12 cellular contexts compared by ENCODE assay signal in the genomic region with DNA sequence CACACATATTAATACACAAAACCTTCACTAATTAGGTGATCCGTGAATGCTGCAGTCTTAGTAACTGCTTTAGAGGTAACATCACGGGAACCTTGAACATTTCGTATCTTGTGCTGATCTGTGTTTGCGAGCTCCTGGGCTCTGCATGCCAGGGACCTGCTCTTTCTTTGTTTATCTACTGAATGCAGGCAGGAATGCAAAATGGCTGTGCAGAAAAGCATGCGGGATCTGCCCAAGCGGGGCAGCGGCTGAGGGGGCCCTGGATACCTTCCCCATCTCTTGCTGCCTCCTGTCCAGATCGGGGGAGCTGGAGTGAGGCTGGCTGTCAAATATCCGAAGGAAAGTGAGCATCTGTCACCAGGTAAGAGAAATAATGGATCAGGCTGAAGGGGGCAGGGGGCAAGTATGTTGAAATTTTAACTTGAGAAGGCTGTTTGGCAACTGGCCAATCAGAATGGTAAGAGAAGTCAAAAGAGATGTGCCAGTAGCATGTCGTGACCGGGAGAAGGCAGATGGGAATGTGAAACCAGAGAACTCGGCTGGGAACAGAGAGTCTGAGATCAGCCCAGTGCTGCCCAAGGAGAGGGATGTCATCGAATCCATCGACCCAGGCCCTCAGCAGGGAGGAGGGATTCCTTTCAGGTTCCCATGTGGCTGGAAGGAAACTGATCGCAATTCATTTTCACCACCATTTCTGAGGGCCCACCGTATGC.
DNase-seq lines count a peak whose midpoint lies in the region; ATAC-seq and TF ChIP-seq lines count a peak whose summit lies in the region.
"Had no signal": no experiment of that assay in that cellular context is flagged by ENCODE, and none has a peak within 500 bp of the region (broad histone marks: within the 10 kb centered on the region; RNA-seq: fewer than 3 reads in every experiment).

No MANE protein-coding gene starts in this region.

- H3K4me1 Mint-ChIP-seq in Calu3 (ENCODE audit: low read depth, unreplicated experiment) = peaks cover 13% of the 10 kb centered on the region
- H3K4me1 Mint-ChIP-seq: T-helper 17 cell had no signal

- TF ChIP-seq CTCF in Calu3 (IDR thresholded peaks at IDR 0.05; ENCODE audit: unreplicated experiment) = no peak
- no peak for TF ChIP-seq CTCF in choroid plexus epithelial cell (conservative IDR thresholded peaks at IDR 0.05; ENCODE audit: low read depth, low read length)

- no TSS peak for BruUV-seq in Calu3 (replicated peaks; lab: Mats Ljungman, UMichigan)

- CTCF ChIA-PET in Calu3 (lab: Charles Lee) = no interaction called here

- peaks cover 3% of the 10 kb centered on the region for H3K9me3 Mint-ChIP-seq in Calu3 (ENCODE audit: low read depth, unreplicated experiment)

- peak overlapping the region; percentile 33 for H3K4me3 Mint-ChIP-seq in Calu3 (ENCODE audit: low read depth, unreplicated experiment)
- H3K4me3 Mint-ChIP-seq: T-helper 17 cell had no signal

- H3K27ac Mint-ChIP-seq in Calu3 (ENCODE audit: unreplicated experiment) = peak overlapping the region; percentile 25
- H3K27ac Mint-ChIP-seq: T-helper 17 cell had no signal

- H3K27me3 Mint-ChIP-seq in Calu3 (ENCODE audit: unreplicated experiment) = no peaks in the 10 kb centered on the region

- no peaks in the 10 kb centered on the region for H3K36me3 Mint-ChIP-seq in Calu3 (ENCODE audit: insufficient read depth, unreplicated experiment)

- in situ Hi-C loops in G401 (cut with HindIII; ENCODE audit: low sequenced_read_pairs) = no loop called here

- H3K4me3 ChIP-seq in choroid plexus epithelial cell (ENCODE audit: low read depth, low read length) = no peak overlapping the region
- H3K4me3 ChIP-seq: BLaER1, ovary had no signal

- ATAC-seq in HG03457 (IDR thresholded peaks at IDR 0.05; ENCODE audit: unreplicated experiment) (no peak), HG03108 (IDR thresholded peaks at IDR 0.05; ENCODE audit: unreplicated experiment) (no peak)
- ATAC-seq: T-helper 17 cell had no signal

- peak; percentile 15 for DNase-seq in Calu3
- DNase-seq in NCI-H187 (lab: John Stamatoyannopoulos, UW) = peak; percentile 30 to 39
- DNase-seq in choroid plexus epithelial cell (ENCODE audit: low read depth) = peak; percentile 55
- DNase-seq in myocyte (ENCODE audit: low read depth) = peak; percentile 69
- no peak for DNase-seq in G401 (ENCODE audit: low spot score)
- DNase-seq in stimulated activated CD4-positive, alpha-beta T cell treated with anti-CD3 and anti-CD28 coated beads, Interleukin-4, amount 100 ng/mL, for 4 hours = no peak
- DNase-seq: NCI-H2227 treated with DMSO at 0.1 percent for 48 hours, T-helper 17 cell had no signal

- intact Hi-C loops in Calu3 (cut with micrococcal nuclease; ENCODE audit: unreplicated experiment) = no loop called here

Comparison
In these comparisons a context has a peak if more than half of its experiments do, and no peak if none do; other contexts are left out.
1. DNase-seq: peak in Calu3 (single experiment), NCI-H187 (2 of 2), choroid plexus epithelial cell (single experiment) and myocyte (single experiment); none in G401 (single experiment) and stimulated activated CD4-positive, alpha-beta T cell treated with anti-CD3 and anti-CD28 coated beads, Interleukin-4, amount 100 ng/mL, for 4 hours (0 of 2).